ENCODE assay signal across 12 cellular contexts in the genomic region with DNA sequence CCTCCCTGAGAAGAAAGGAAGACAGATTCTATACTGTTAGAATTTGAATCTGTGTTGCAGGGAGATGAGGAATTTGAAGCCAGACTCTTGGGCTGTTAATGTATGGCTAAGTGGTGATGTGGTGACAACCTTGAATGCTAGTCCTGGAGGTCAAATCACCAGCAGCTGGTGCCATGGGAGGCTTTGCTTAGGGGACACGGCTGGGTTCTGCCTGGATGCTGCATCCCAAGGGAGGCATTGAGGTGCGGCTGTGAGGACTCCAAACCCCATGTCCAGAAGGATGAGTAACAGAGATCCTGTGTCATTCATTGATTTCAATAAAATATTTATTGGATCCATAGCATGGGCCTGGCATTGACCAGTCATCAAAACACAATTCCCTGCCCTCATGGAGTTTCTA. TPM values are rescaled to one million over a fixed set of nuclear protein-coding genes. Genes with fewer than 3 reads are reported as not detected.
DNase-seq lines count a peak whose midpoint lies in the region; ATAC-seq and TF ChIP-seq lines count a peak whose summit lies in the region.
"Had no signal": no experiment of that assay in that cellular context is flagged by ENCODE, and none has a peak within 500 bp of the region (broad histone marks: within the 10 kb centered on the region; RNA-seq: fewer than 3 reads in every experiment).

No MANE protein-coding gene starts in this region.

- no peaks in the 10 kb centered on the region for H3K9me2 ChIP-seq in SK-N-SH

- H3K27me3 ChIP-seq in SK-N-SH (ENCODE audit: insufficient read depth) (no peaks in the 10 kb centered on the region), colonic mucosa (no peaks in the 10 kb centered on the region), mucosa of rectum (ENCODE audit: control insufficient read depth in 2 of 2, insufficient read depth in 2 of 2, low read length in 2 of 2) (no peaks in the 10 kb centered on the region)
- H3K27me3 ChIP-seq: adrenal gland had no signal

- no peaks in the 10 kb centered on the region for H3K27me3 Mint-ChIP-seq in activated T-helper 2 cell treated with anti-CD3 and anti-CD28 coated beads, Interferon-gamma antibody, Interleukin-2, Interleukin-4, amounts not matched to agents 10 μg/mL and 5 μg/mL and 100 μg/mL, durations not matched to agents 14 hours and 24 hours and 36 hours (ENCODE audit: low read depth)
- peaks cover 2% of the 10 kb centered on the region for H3K27me3 Mint-ChIP-seq in activated naive CD4-positive, alpha-beta T cell treated with anti-CD3 and anti-CD28 coated beads for 36 hours (ENCODE audit: low read depth)

- DNase-seq in SK-N-SH, result no peak
- DNase-seq in colonic mucosa, result peak; percentile 15
- no peak for DNase-seq in NCI-H1930 (lab: John Stamatoyannopoulos, UW)
- no peak for DNase-seq in activated T-helper 2 cell treated with anti-CD3 and anti-CD28 coated beads, Interferon-gamma antibody, Interleukin-2, Interleukin-4, amounts not matched to agents 10 μg/mL and 5 μg/mL and 100 μg/mL, durations not matched to agents 14 hours and 24 hours and 36 hours (ENCODE audit: low spot score)
- DNase-seq in activated naive CD4-positive, alpha-beta T cell treated with anti-CD3 and anti-CD28 coated beads for 36 hours, result no peak
- DNase-seq: activated CD8-positive, alpha-beta memory T cell treated with anti-CD3 and anti-CD28 coated beads, Interleukin-2, amount 10 ng/mL, durations not matched to agents 7 days and 5 days; GOT3; NCI-H510A treated with DMSO at 0.1 percent for 48 hours had no signal

- TF ChIP-seq RAD21 in SK-N-SH (IDR thresholded peaks at IDR 0.05; ENCODE audit: low read length), result no peak

- peaks cover 6% of the 10 kb centered on the region for H3K9me3 Mint-ChIP-seq in activated T-helper 2 cell treated with anti-CD3 and anti-CD28 coated beads, Interferon-gamma antibody, Interleukin-2, Interleukin-4, amounts not matched to agents 10 μg/mL and 5 μg/mL and 100 μg/mL, durations not matched to agents 14 hours and 24 hours and 36 hours
- no peaks in the 10 kb centered on the region for H3K9me3 Mint-ChIP-seq in activated naive CD4-positive, alpha-beta T cell treated with anti-CD3 and anti-CD28 coated beads for 36 hours

- H3F3A ChIP-seq in SK-N-SH (replicated peaks; ENCODE audit: insufficient read depth), result peaks cover 37% of the 10 kb centered on the region

- H3K36me3 ChIP-seq in SK-N-SH (replicated peaks in 1 of 2; ENCODE audit: control insufficient read depth in 1 of 2, insufficient read depth in 2 of 2, low read length in 1 of 2), result no peaks in the 10 kb centered on the region
- H3K36me3 ChIP-seq in colonic mucosa, result no peaks in the 10 kb centered on the region
- no peaks in the 10 kb centered on the region for H3K36me3 ChIP-seq in mucosa of rectum (ENCODE audit: control insufficient read depth in 2 of 2, insufficient read depth in 2 of 2, low read length in 2 of 2)
- H3K36me3 ChIP-seq: adrenal gland had no signal

- H3K27ac ChIP-seq in SK-N-SH (ENCODE audit: low read depth in 2 of 2, low read length in 1 of 2) (peak overlapping the region in 1 of 2 experiments; percentile 99; a peak in 2 of 4 replicates), colonic mucosa (peak overlapping the region; percentile 59), mucosa of rectum (ENCODE audit: low read depth in 2 of 2, low read length in 2 of 2) (peak overlapping the region; percentile 84 to 91), temporal lobe (ENCODE audit: low read depth, low read length) (peak overlapping the region; percentile 62)

- H3K4me2 ChIP-seq in SK-N-SH, result 0 out of 2 replicates have a peak overlapping the region, but pooled peaks have one; percentile 64

- H3K9ac ChIP-seq in SK-N-SH, result peak overlapping the region; percentile 78; the same call in 1 of the 2 replicates
- peak overlapping the region in 1 of 2 donors; percentile 19 for H3K9ac ChIP-seq in colonic mucosa (ENCODE audit: low read depth in 2 of 2, low read length in 2 of 2)
- no peak overlapping the region for H3K9ac ChIP-seq in mucosa of rectum (ENCODE audit: low read depth in 1 of 2, low read length in 2 of 2)

- peaks cover 34% of the 10 kb centered on the region for H3K4me1 Mint-ChIP-seq in activated T-helper 2 cell treated with anti-CD3 and anti-CD28 coated beads, Interferon-gamma antibody, Interleukin-2, Interleukin-4, amounts not matched to agents 10 μg/mL and 5 μg/mL and 100 μg/mL, durations not matched to agents 14 hours and 24 hours and 36 hours (ENCODE audit: low read depth)
- H3K4me1 Mint-ChIP-seq in activated naive CD4-positive, alpha-beta T cell treated with anti-CD3 and anti-CD28 coated beads for 36 hours (ENCODE audit: low read depth), result peaks cover 24% of the 10 kb centered on the region

- no peak for TF ChIP-seq EP300 in SK-N-SH (IDR thresholded peaks at IDR 0.05; ENCODE audit: borderline replicate concordance in 1 of 2, low read depth in 1 of 2, low read length in 1 of 2)

- no peak overlapping the region for H3K27ac Mint-ChIP-seq in activated T-helper 2 cell treated with anti-CD3 and anti-CD28 coated beads, Interferon-gamma antibody, Interleukin-2, Interleukin-4, amounts not matched to agents 10 μg/mL and 5 μg/mL and 100 μg/mL, durations not matched to agents 14 hours and 24 hours and 36 hours
- H3K27ac Mint-ChIP-seq in activated naive CD4-positive, alpha-beta T cell treated with anti-CD3 and anti-CD28 coated beads for 36 hours, result no peak overlapping the region
- H3K27ac Mint-ChIP-seq: activated CD8-positive, alpha-beta memory T cell treated with anti-CD3 and anti-CD28 coated beads, Interleukin-2, amount 10 ng/mL, durations not matched to agents 7 days and 5 days had no signal

- H3K4me3 Mint-ChIP-seq in activated T-helper 2 cell treated with anti-CD3 and anti-CD28 coated beads, Interferon-gamma antibody, Interleukin-2, Interleukin-4, amounts not matched to agents 10 μg/mL and 5 μg/mL and 100 μg/mL, durations not matched to agents 14 hours and 24 hours and 36 hours (ENCODE audit: low read depth), result no peak overlapping the region
- no peak overlapping the region for H3K4me3 Mint-ChIP-seq in activated naive CD4-positive, alpha-beta T cell treated with anti-CD3 and anti-CD28 coated beads for 36 hours
- H3K4me3 Mint-ChIP-seq: activated CD8-positive, alpha-beta memory T cell treated with anti-CD3 and anti-CD28 coated beads, Interleukin-2, amount 10 ng/mL, durations not matched to agents 7 days and 5 days had no signal

- CTCF ChIA-PET in SK-N-SH (lab: Yijun Ruan, JAX), result interaction anchor here (1.5 kb wide), 1 partner anchor 19 kb away, joined by 9 read pairs; no protein-coding TSS in a partner anchor
- CTCF ChIA-PET in activated naive CD4-positive, alpha-beta T cell treated with anti-CD3 and anti-CD28 coated beads for 36 hours (lab: Charles Lee), result interaction anchor here (0.9 kb wide), 1 partner anchor 57 kb away, joined by 4 read pairs; no protein-coding TSS in a partner anchor

- peaks cover 21 to 46% of the 10 kb centered on the region in 2 experiments for H3K4me1 ChIP-seq in SK-N-SH (ENCODE audit: control insufficient read depth in 1 of 2, insufficient read depth in 2 of 2, low read depth in 1 of 2, low read length in 1 of 2)
- H3K4me1 ChIP-seq in colonic mucosa, result peaks cover 16% of the 10 kb centered on the region
- H3K4me1 ChIP-seq in mucosa of rectum (ENCODE audit: control insufficient read depth in 2 of 2, insufficient read depth in 2 of 2, low read length in 2 of 2), result peaks cover 34 to 39% of the 10 kb centered on the region in 2 donors

- no peak overlapping the region for H2AFZ ChIP-seq in SK-N-SH (ENCODE audit: low read depth)

- H3K79me2 ChIP-seq in SK-N-SH (ENCODE audit: insufficient read depth), result peaks cover 50% of the 10 kb centered on the region; the same call in 1 of the 2 replicates

- H3K36me3 Mint-ChIP-seq in activated T-helper 2 cell treated with anti-CD3 and anti-CD28 coated beads, Interferon-gamma antibody, Interleukin-2, Interleukin-4, amounts not matched to agents 10 μg/mL and 5 μg/mL and 100 μg/mL, durations not matched to agents 14 hours and 24 hours and 36 hours (ENCODE audit: low read depth), result peaks cover 4% of the 10 kb centered on the region
- no peaks in the 10 kb centered on the region for H3K36me3 Mint-ChIP-seq in activated naive CD4-positive, alpha-beta T cell treated with anti-CD3 and anti-CD28 coated beads for 36 hours (ENCODE audit: low read depth)
- H3K36me3 Mint-ChIP-seq: activated CD8-positive, alpha-beta memory T cell treated with anti-CD3 and anti-CD28 coated beads, Interleukin-2, amount 10 ng/mL, durations not matched to agents 7 days and 5 days had no signal

- WGBS in SK-N-SH (ENCODE audit: low lambda C conversion rate), result 100% methylated on average over 2 of the region's 2 CpGs

- no peak for ATAC-seq in SK-N-SH treated with all-trans-retinoic acid at 6 μM for 48 hours
- ATAC-seq: activated CD8-positive, alpha-beta memory T cell treated with anti-CD3 and anti-CD28 coated beads, Interleukin-2, amount 10 ng/mL, durations not matched to agents 7 days and 5 days had no signal

- H4K20me1 ChIP-seq in SK-N-SH (ENCODE audit: insufficient read depth), result no peaks in the 10 kb centered on the region

- intact Hi-C loops in colonic mucosa (cut with DNase I), result no loop called here
- intact Hi-C loops in activated T-helper 2 cell treated with anti-CD3 and anti-CD28 coated beads, Interferon-gamma antibody, Interleukin-2, Interleukin-4, amounts not matched to agents 10 μg/mL and 5 μg/mL and 100 μg/mL, durations not matched to agents 14 hours and 24 hours and 36 hours (cut with micrococcal nuclease), result no loop called here
- intact Hi-C loops in activated naive CD4-positive, alpha-beta T cell treated with anti-CD3 and anti-CD28 coated beads for 36 hours (cut with micrococcal nuclease), result no loop called here

- POLR2A ChIA-PET in SK-N-SH (lab: Yijun Ruan, JAX), result no interaction called here

- H3K4me3 ChIP-seq in SK-N-SH (ENCODE audit: low read depth in 2 of 2, low read length in 1 of 2), result no peak overlapping the region
- H3K4me3 ChIP-seq in colonic mucosa, result no peak overlapping the region
- no peak overlapping the region for H3K4me3 ChIP-seq in mucosa of rectum (ENCODE audit: low read length in 2 of 2)
- H3K4me3 ChIP-seq: adrenal gland had no signal

- TF ChIP-seq CTCF in SK-N-SH (IDR thresholded peaks at IDR 0.05), result no peak
- TF ChIP-seq CTCF in colonic mucosa (IDR thresholded peaks at IDR 0.05), result no peak

- H3K9me3 ChIP-seq in SK-N-SH (no peaks in the 10 kb centered on the region), colonic mucosa (no peaks in the 10 kb centered on the region), mucosa of rectum (ENCODE audit: control insufficient read depth in 2 of 2, low read length in 2 of 2) (no peaks in the 10 kb centered on the region)
- H3K9me3 ChIP-seq: adrenal gland had no signal

TF ChIP-seq in SK-N-SH treated with all-trans-retinoic acid at 6 μM for 48 hours, 23 proteins besides CTCF, POLR2A, EP300 and RAD21 (continues in another document):
- TF ChIP-seq CSDC2 (CRISPR knock-in tag; IDR thresholded peaks at IDR 0.05), result no peak

RNA-seq across cellular contexts. Expression of gene RFX2, which starts 42.3 kb away (rescaled TPM):
- polyA plus RNA-seq in SK-N-SH (2012; rRNA removed), result 10.0 and 12.6 TPM in 2 replicates
- 7.6 and 7.9 TPM in 2 replicates for polyA plus RNA-seq in SK-N-SH (2012; cell fraction: cytosol; rRNA removed)
- polyA plus RNA-seq in SK-N-SH (2012; cell fraction: nucleus; rRNA removed), result 18.3 and 42.2 TPM in 2 replicates
- total RNA-seq in colonic mucosa (1 to 10 TPM; 6.2 to 7.3 TPM), temporal lobe (3.7 TPM)
- 8.7 and 12.5 TPM in 2 replicates for total RNA-seq in activated T-helper 2 cell treated with anti-CD3 and anti-CD28 coated beads, Interferon-gamma antibody, Interleukin-2, Interleukin-4, amounts not matched to agents 10 μg/mL and 5 μg/mL and 100 μg/mL, durations not matched to agents 14 hours and 24 hours and 36 hours
- total RNA-seq in activated naive CD4-positive, alpha-beta T cell treated with anti-CD3 and anti-CD28 coated beads for 36 hours, result 1 to 10 TPM; 4.7 to 6.0 TPM
